Comparison of ENCODE assay signal across 24 cellular contexts in the genomic region with DNA sequence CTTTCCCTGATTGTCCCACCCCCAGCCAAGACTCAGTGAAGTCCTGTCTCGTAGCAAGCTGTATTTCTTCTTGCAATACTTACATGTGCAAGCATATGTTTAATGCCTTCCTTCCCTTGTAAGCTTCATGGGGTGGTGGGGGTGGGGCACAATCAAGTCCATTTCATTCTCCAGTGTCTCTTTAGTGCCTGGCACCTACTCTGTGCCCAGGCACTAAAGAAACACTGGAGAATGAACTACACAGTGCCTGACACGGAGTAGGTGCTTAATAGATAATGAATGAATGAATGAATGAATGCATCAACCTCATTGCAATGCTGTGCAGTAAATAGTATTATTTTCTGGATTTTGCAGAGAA.
DNase-seq lines count a peak whose midpoint lies in the region; ATAC-seq, FAIRE-seq and TF ChIP-seq lines count a peak whose summit lies in the region.
"Had no signal": no experiment of that assay in that cellular context is flagged by ENCODE, and none has a peak within 500 bp of the region (broad histone marks: within the 10 kb centered on the region; RNA-seq: fewer than 3 reads in every experiment).

No MANE protein-coding gene starts in this region.

- H3K4me3 ChIP-seq in HepG2 (replicated peaks in 1 of 3; ENCODE audit: insufficient read depth in 1 of 3, low read depth in 2 of 3, low read length in 3 of 3) = no peak overlapping the region
- H3K4me3 ChIP-seq in right lobe of liver = no peak overlapping the region
- no peak overlapping the region for H3K4me3 ChIP-seq in hepatocyte
- no peak overlapping the region for H3K4me3 ChIP-seq in vagina
- H3K4me3 ChIP-seq: A549, HAP-1, heart left ventricle, mucosa of descending colon, prostate gland had no signal

- TF ChIP-seq EP300 in HepG2 (IDR thresholded peaks at IDR 0.05; ENCODE audit: low read depth in 2 of 2, low read length in 2 of 2) = no peak
- TF ChIP-seq EP300 in HepG2 (CRISPR knock-in tag; IDR thresholded peaks at IDR 0.05; ENCODE audit: borderline replicate concordance) = no peak

- peak overlapping the region; percentile 96 for H3K27ac Mint-ChIP-seq in nephron progenitor cell
- no peak overlapping the region for H3K27ac Mint-ChIP-seq in activated CD4-positive, alpha-beta memory T cell treated with anti-CD3 and anti-CD28 coated beads, Interleukin-2, amount 10 ng/mL, durations not matched to agents 7 days and 5 days
- H3K27ac Mint-ChIP-seq: activated CD4-positive, alpha-beta memory T cell treated with anti-CD3 and anti-CD28 coated beads for 36 hours; activated naive CD8-positive, alpha-beta T cell treated with anti-CD3 and anti-CD28 coated beads for 36 hours had no signal

- no peaks in the 10 kb centered on the region for H3K79me2 ChIP-seq in HepG2 (ENCODE audit: insufficient read depth, low read length)
- H3K79me2 ChIP-seq in hepatocyte = no peaks in the 10 kb centered on the region

- peak overlapping the region; percentile 81 for H3K27ac ChIP-seq in HepG2 (ENCODE audit: extremely low read length, insufficient read depth, low read length)
- no peak overlapping the region for H3K27ac ChIP-seq in right lobe of liver
- H3K27ac ChIP-seq in hepatocyte = peak overlapping the region; percentile 81
- H3K27ac ChIP-seq in vagina = no peak overlapping the region
- H3K27ac ChIP-seq: HL-60, prostate gland had no signal

- H3K36me3 ChIP-seq in HepG2 (replicated peaks in 1 of 2; ENCODE audit: control insufficient read depth in 1 of 2, insufficient read depth in 2 of 2, low read length in 2 of 2) (no peaks in the 10 kb centered on the region), right lobe of liver (no peaks in the 10 kb centered on the region), hepatocyte (replicated peaks; ENCODE audit: insufficient read depth, low read depth) (no peaks in the 10 kb centered on the region), vagina (no peaks in the 10 kb centered on the region)
- H3K36me3 ChIP-seq: HAP-1, heart left ventricle, prostate gland had no signal

- H4K20me1 ChIP-seq in HepG2 (ENCODE audit: insufficient read depth, low read length) (no peaks in the 10 kb centered on the region), hepatocyte (ENCODE audit: insufficient read depth, poor library complexity, severe bottlenecking) (no peaks in the 10 kb centered on the region)

- POLR2A ChIA-PET in HepG2 (lab: Yijun Ruan, JAX) = interaction anchor here (0.7 to 3.4 kb wide), 17 partner anchors 9 to 1006 kb away, joined by 3 to 20 read pairs (median 4); partner anchors contain the start of gene PLPP3
- POLR2A ChIA-PET in activated CD4-positive, alpha-beta memory T cell treated with anti-CD3 and anti-CD28 coated beads, Interleukin-2, amount 10 ng/mL, durations not matched to agents 7 days and 5 days (lab: Charles Lee) = no interaction called here

- intact Hi-C loops in HepG2 (cut with micrococcal nuclease; ENCODE audit: unreplicated experiment) (no loop called here), right lobe of liver (cut with DNase I) (no loop called here), vagina (cut with DNase I) (no loop called here)

- H3K9me2 ChIP-seq in hepatocyte (replicated peaks; ENCODE audit: insufficient read depth) = no peaks in the 10 kb centered on the region

- WGBS in HepG2 (ENCODE audit: low lambda C conversion rate) = 58% methylated on average over 2 of the region's 2 CpGs
- WGBS in right lobe of liver (ENCODE audit: insufficient coverage, low coverage, low lambda C conversion rate, missing lambda C conversion rate) = 58% methylated on average over 2 of the region's 2 CpGs
- WGBS in hepatocyte (ENCODE audit: low lambda C conversion rate, missing lambda C conversion rate) = 71% methylated on average over 2 of the region's 2 CpGs

- no peaks in the 10 kb centered on the region for H3K9me3 ChIP-seq in HepG2 (ENCODE audit: low read length)
- no peaks in the 10 kb centered on the region for H3K9me3 ChIP-seq in right lobe of liver
- H3K9me3 ChIP-seq in hepatocyte (ENCODE audit: low read depth) = no peaks in the 10 kb centered on the region
- no peaks in the 10 kb centered on the region for H3K9me3 ChIP-seq in vagina
- H3K9me3 ChIP-seq: A549, HAP-1, heart left ventricle, mucosa of descending colon, prostate gland had no signal

- H3K36me3 Mint-ChIP-seq in nephron progenitor cell (ENCODE audit: low read depth) = no peaks in the 10 kb centered on the region
- no peaks in the 10 kb centered on the region for H3K36me3 Mint-ChIP-seq in activated CD4-positive, alpha-beta memory T cell treated with anti-CD3 and anti-CD28 coated beads, Interleukin-2, amount 10 ng/mL, durations not matched to agents 7 days and 5 days (ENCODE audit: low read depth)
- H3K36me3 Mint-ChIP-seq: activated CD4-positive, alpha-beta memory T cell treated with anti-CD3 and anti-CD28 coated beads for 36 hours; activated naive CD8-positive, alpha-beta T cell treated with anti-CD3 and anti-CD28 coated beads for 36 hours had no signal

- peak overlapping the region; percentile 57; the same call in 1 of the 2 replicates for H3K9ac ChIP-seq in HepG2 (ENCODE audit: insufficient read depth, low read depth, low read length)

- TF ChIP-seq POLR2A in HepG2 (IDR thresholded peaks at IDR 0.05; ENCODE audit: insufficient read depth in 1 of 2, low read depth in 2 of 2, low read length in 2 of 2) = no peak
- no peak for TF ChIP-seq POLR2A in right lobe of liver (IDR thresholded peaks at IDR 0.05)
- no peak for TF ChIP-seq POLR2A in vagina (IDR thresholded peaks at IDR 0.05)

- CTCF ChIA-PET in HepG2 (lab: Yijun Ruan, JAX; ENCODE audit: low intra/inter-chr PET ratio, low total read pairs) = no interaction called here
- CTCF ChIA-PET in activated CD4-positive, alpha-beta memory T cell treated with anti-CD3 and anti-CD28 coated beads, Interleukin-2, amount 10 ng/mL, durations not matched to agents 7 days and 5 days (lab: Charles Lee) = no interaction called here

- no peak for DNase-seq in HepG2 (ENCODE audit: low spot score)
- no peak for DNase-seq in right lobe of liver
- no peak for DNase-seq in hepatocyte (ENCODE audit: low spot score)
- no peak for DNase-seq in nephron progenitor cell
- no peak for DNase-seq in activated CD4-positive, alpha-beta memory T cell treated with anti-CD3 and anti-CD28 coated beads, Interleukin-2, amount 10 ng/mL, durations not matched to agents 7 days and 5 days
- no peak for DNase-seq in vagina (ENCODE audit: extremely low spot score in 2 of 2)
- DNase-seq: activated CD4-positive, alpha-beta memory T cell treated with anti-CD3 and anti-CD28 coated beads for 36 hours; activated naive CD8-positive, alpha-beta T cell treated with anti-CD3 and anti-CD28 coated beads for 36 hours; heart left ventricle; mucosa of descending colon; NCI-H1417 treated with DMSO at 0.1 percent for 48 hours; T-helper 1 cell had no signal

- H3K4me2 ChIP-seq in HepG2 (ENCODE audit: low read depth, low read length) (peak overlapping the region; percentile 65), hepatocyte (no peak overlapping the region)
- H3K4me2 ChIP-seq: A549 had no signal

- H3K4me3 Mint-ChIP-seq in nephron progenitor cell = no peak overlapping the region
- H3K4me3 Mint-ChIP-seq in activated CD4-positive, alpha-beta memory T cell treated with anti-CD3 and anti-CD28 coated beads, Interleukin-2, amount 10 ng/mL, durations not matched to agents 7 days and 5 days = no peak overlapping the region
- H3K4me3 Mint-ChIP-seq: activated CD4-positive, alpha-beta memory T cell treated with anti-CD3 and anti-CD28 coated beads for 36 hours; activated naive CD8-positive, alpha-beta T cell treated with anti-CD3 and anti-CD28 coated beads for 36 hours; central memory CD8-positive, alpha-beta T cell had no signal

- in situ Hi-C loops in HepG2 (cut with HindIII; ENCODE audit: extremely low pct_ligation_motif_present, low pct_unique_long_range_greater_than_20kb) = no loop called here

- no peaks in the 10 kb centered on the region for H3K27me3 Mint-ChIP-seq in nephron progenitor cell (ENCODE audit: low read depth, poor library complexity)
- no peaks in the 10 kb centered on the region for H3K27me3 Mint-ChIP-seq in activated CD4-positive, alpha-beta memory T cell treated with anti-CD3 and anti-CD28 coated beads, Interleukin-2, amount 10 ng/mL, durations not matched to agents 7 days and 5 days
- H3K27me3 Mint-ChIP-seq: activated CD4-positive, alpha-beta memory T cell treated with anti-CD3 and anti-CD28 coated beads for 36 hours; activated naive CD8-positive, alpha-beta T cell treated with anti-CD3 and anti-CD28 coated beads for 36 hours; B cell; central memory CD8-positive, alpha-beta T cell had no signal

- H3K4me1 ChIP-seq in HepG2 (ENCODE audit: insufficient read depth, low read length) (peaks cover 95% of the 10 kb centered on the region), right lobe of liver (peaks cover 0 to 33% (median 14%) of the 10 kb centered on the region in 4 donors), hepatocyte (ENCODE audit: insufficient read depth) (peaks cover 46% of the 10 kb centered on the region), vagina (peaks cover 11% of the 10 kb centered on the region)
- H3K4me1 ChIP-seq: prostate gland had no signal

- FAIRE-seq in HepG2 (lab: Jason Lieb, UNC) = no peak
- FAIRE-seq: A549, astrocyte, G401.6 had no signal

- TSS peak; percentile 53 for BruUV-seq in HepG2 (replicated peaks; lab: Mats Ljungman, UMichigan)

- H3K27me3 ChIP-seq in HepG2 (ENCODE audit: control insufficient read depth in 1 of 2, insufficient read depth in 2 of 2, low read length in 2 of 2) = no peaks in the 10 kb centered on the region
- no peaks in the 10 kb centered on the region for H3K27me3 ChIP-seq in right lobe of liver
- no peaks in the 10 kb centered on the region for H3K27me3 ChIP-seq in hepatocyte
- no peaks in the 10 kb centered on the region for H3K27me3 ChIP-seq in vagina
- H3K27me3 ChIP-seq: heart left ventricle had no signal

- no peaks in the 10 kb centered on the region for H3K9me3 Mint-ChIP-seq in nephron progenitor cell
- peaks cover 3% of the 10 kb centered on the region for H3K9me3 Mint-ChIP-seq in activated CD4-positive, alpha-beta memory T cell treated with anti-CD3 and anti-CD28 coated beads, Interleukin-2, amount 10 ng/mL, durations not matched to agents 7 days and 5 days
- H3K9me3 Mint-ChIP-seq: activated CD4-positive, alpha-beta memory T cell treated with anti-CD3 and anti-CD28 coated beads for 36 hours; activated naive CD8-positive, alpha-beta T cell treated with anti-CD3 and anti-CD28 coated beads for 36 hours had no signal

- no peak overlapping the region for H2AFZ ChIP-seq in HepG2 (ENCODE audit: low read length)
- no peak overlapping the region for H2AFZ ChIP-seq in hepatocyte

- no peak for TF ChIP-seq RAD21 in HepG2 (CRISPR knock-in tag; IDR thresholded peaks at IDR 0.05)

- peaks cover 70% of the 10 kb centered on the region for H3K4me1 Mint-ChIP-seq in nephron progenitor cell
- H3K4me1 Mint-ChIP-seq in activated CD4-positive, alpha-beta memory T cell treated with anti-CD3 and anti-CD28 coated beads, Interleukin-2, amount 10 ng/mL, durations not matched to agents 7 days and 5 days = no peaks in the 10 kb centered on the region
- H3K4me1 Mint-ChIP-seq: activated naive CD8-positive, alpha-beta T cell treated with anti-CD3 and anti-CD28 coated beads for 36 hours; central memory CD8-positive, alpha-beta T cell had no signal

- ATAC-seq in HepG2 = no peak
- no peak for ATAC-seq in right lobe of liver
- ATAC-seq in GM18517 (IDR thresholded peaks at IDR 0.05; ENCODE audit: unreplicated experiment) = no peak
- ATAC-seq in HG03439 (IDR thresholded peaks at IDR 0.05; ENCODE audit: unreplicated experiment) = no peak
- ATAC-seq: A549; activated CD4-positive, CD25-positive, alpha-beta regulatory T cell treated with anti-CD3 and anti-CD28 coated beads, Interleukin-2, amount 50 U/mL, for 24 hours; heart left ventricle; left lobe of liver; mucosa of descending colon had no signal

- TF ChIP-seq CTCF in HepG2 (CRISPR knock-in tag; IDR thresholded peaks at IDR 0.05) (no peak), right lobe of liver (IDR thresholded peaks at IDR 0.05) (no peak), hepatocyte (IDR thresholded peaks at IDR 0.05; ENCODE audit: poor library complexity) (no peak), nephron progenitor cell (IDR thresholded peaks at IDR 0.05) (no peak), vagina (IDR thresholded peaks at IDR 0.05) (no peak)

Comparison
In these comparisons a context has a peak if more than half of its experiments do, and no peak if none do; other contexts are left out.
1. H3K27ac ChIP-seq: peak in HepG2 (single experiment) and hepatocyte (single experiment); none in right lobe of liver (0 of 3) and vagina (single experiment).